Comparison of ENCODE assay signal across 11 cellular contexts in the genomic region with DNA sequence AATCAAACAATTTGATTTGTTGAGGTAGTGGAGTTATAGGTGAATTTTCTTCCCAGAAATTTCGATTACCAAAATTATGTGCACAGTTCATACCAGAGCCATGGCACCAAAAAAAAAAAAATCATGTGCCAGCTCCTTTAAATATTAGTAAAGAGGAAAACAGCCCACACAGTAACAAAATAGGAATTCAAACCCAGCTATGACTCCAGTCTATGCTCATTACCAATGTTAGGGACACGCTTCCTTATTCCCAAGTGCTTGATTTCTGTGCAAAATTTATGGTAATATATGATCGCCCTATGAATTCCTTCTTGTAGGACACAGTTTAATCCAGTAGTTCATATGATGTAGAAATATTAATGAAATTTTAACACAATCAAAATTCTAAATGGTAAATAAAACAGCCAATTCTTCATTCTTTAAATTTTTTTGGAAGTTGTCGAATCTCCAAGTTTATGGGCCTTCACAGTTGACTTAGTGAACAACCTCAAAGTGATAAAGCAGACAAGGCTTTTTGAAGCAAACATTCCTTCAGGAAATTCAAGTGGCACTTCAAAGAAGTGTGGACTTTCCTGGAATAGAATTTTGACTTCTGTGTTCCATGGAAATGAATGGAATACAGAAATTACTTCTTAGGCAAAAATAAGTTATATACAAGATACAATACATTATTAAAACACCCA. TPM values are rescaled to one million over a fixed set of nuclear protein-coding genes. Genes with fewer than 3 reads are reported as not detected.
DNase-seq lines count a peak whose midpoint lies in the region; ATAC-seq and TF ChIP-seq lines count a peak whose summit lies in the region.
"Had no signal": no experiment of that assay in that cellular context is flagged by ENCODE, and none has a peak within 500 bp of the region (broad histone marks: within the 10 kb centered on the region; RNA-seq: fewer than 3 reads in every experiment).

No MANE protein-coding gene starts in this region.

- no peak for DNase-seq in CD4-positive, alpha-beta T cell
- peak; percentile 53 for DNase-seq in NCI-H226
- DNase-seq in NCI-H82 (lab: John Stamatoyannopoulos, UW), result no peak
- DNase-seq in NCI-H1417 treated with DMSO at 0.1 percent for 48 hours (lab: John Stamatoyannopoulos, UW), result no peak
- no peak for DNase-seq in NCI-H82 treated with DMSO at 0.1 percent for 48 hours (lab: John Stamatoyannopoulos, UW; ENCODE audit: unreplicated experiment)
- DNase-seq: activated effector memory CD4-positive, alpha-beta T cell treated with anti-CD3 and anti-CD28 coated beads, Interleukin-2, amount 50 U/mL, for 16 hours; stimulated activated CD4-positive, alpha-beta T cell treated with anti-CD3 and anti-CD28 coated beads, Interleukin-4, amount 100 ng/mL, for 1 hour; uterus had no signal

- H3K4me3 ChIP-seq in endocrine pancreas (ENCODE audit: control insufficient read depth, insufficient read depth, low read length) (peak overlapping the region; percentile 97), neutrophil (ENCODE audit: low read depth in 1 of 2, low read length in 1 of 2) (peak overlapping the region in 1 of 2 experiments; percentile 84)

- peaks cover 36% of the 10 kb centered on the region for H3K4me1 ChIP-seq in endocrine pancreas (ENCODE audit: control insufficient read depth, insufficient read depth, low read length)
- peaks cover 34 to 44% of the 10 kb centered on the region in 2 experiments for H3K4me1 ChIP-seq in neutrophil (ENCODE audit: control insufficient read depth in 1 of 2, insufficient read depth in 1 of 2, low read depth in 1 of 2, low read length in 1 of 2)

- no peak overlapping the region for H3K9ac ChIP-seq in endocrine pancreas (ENCODE audit: control insufficient read depth, insufficient read depth, low read length)

- no peaks in the 10 kb centered on the region for H3K27me3 Mint-ChIP-seq in CD4-positive, alpha-beta T cell

- peaks cover 45% of the 10 kb centered on the region for H3K36me3 Mint-ChIP-seq in CD4-positive, alpha-beta T cell (ENCODE audit: low read depth)

- H3K27ac ChIP-seq in CD4-positive, alpha-beta T cell (ENCODE audit: low read depth, low read length), result no peak overlapping the region
- H3K27ac ChIP-seq in neutrophil, result peak overlapping the region; percentile 78

- no peak for TF ChIP-seq CTCF in CD4-positive, alpha-beta T cell (IDR thresholded peaks at IDR 0.05)
- no peak for TF ChIP-seq CTCF in neutrophil (IDR thresholded peaks at IDR 0.05)

- intact Hi-C loops in CD4-positive, alpha-beta T cell (cut with DNase I, micrococcal nuclease), result loop anchor here (10.0 kb wide), 5 partner anchors 61 to 1149 kb away; a partner anchor contains a TSS

- no peaks in the 10 kb centered on the region for H3K27me3 ChIP-seq in CD4-positive, alpha-beta T cell (ENCODE audit: control insufficient read depth, insufficient read depth, low read length)
- H3K27me3 ChIP-seq in endocrine pancreas (ENCODE audit: control insufficient read depth, insufficient read depth, low read length) (no peaks in the 10 kb centered on the region), neutrophil (no peaks in the 10 kb centered on the region)
- H3K27me3 ChIP-seq: uterus had no signal

- no peaks in the 10 kb centered on the region for H3K9me3 ChIP-seq in CD4-positive, alpha-beta T cell (ENCODE audit: control insufficient read depth, low read length)
- H3K9me3 ChIP-seq in endocrine pancreas (ENCODE audit: control insufficient read depth, low read length) (no peaks in the 10 kb centered on the region), neutrophil (no peaks in the 10 kb centered on the region)
- H3K9me3 ChIP-seq: uterus had no signal

- ATAC-seq in CD4-positive, alpha-beta T cell (ENCODE audit: poor library complexity), result no peak
- ATAC-seq in HG03196 (IDR thresholded peaks at IDR 0.05; ENCODE audit: unreplicated experiment), result no peak

- POLR2A ChIA-PET in CD4-positive, alpha-beta T cell (lab: Charles Lee), result interaction anchor here (1.2 kb wide), 1 partner anchor 78 kb away, joined by 6 read pairs; a partner anchor contains a TSS

- H3K27ac Mint-ChIP-seq in CD4-positive, alpha-beta T cell, result no peak overlapping the region

- H3K9me3 Mint-ChIP-seq in CD4-positive, alpha-beta T cell, result no peaks in the 10 kb centered on the region

- CTCF ChIA-PET in CD4-positive, alpha-beta T cell (lab: Charles Lee), result interaction anchor here (3.2 kb wide), 1 partner anchor 8 kb away, joined by 13 read pairs; no protein-coding TSS in a partner anchor

- H3K4me3 Mint-ChIP-seq in CD4-positive, alpha-beta T cell, result peak overlapping the region; percentile 48

- peaks cover 63% of the 10 kb centered on the region for H3K4me1 Mint-ChIP-seq in CD4-positive, alpha-beta T cell (ENCODE audit: low read depth)

- no peaks in the 10 kb centered on the region for H3K36me3 ChIP-seq in endocrine pancreas (ENCODE audit: control insufficient read depth, insufficient read depth, low read length)
- H3K36me3 ChIP-seq in neutrophil, result peaks cover 11% of the 10 kb centered on the region
- H3K36me3 ChIP-seq: uterus had no signal

RNA-seq across cellular contexts. Expression of a gene that starts 1.9 kb away (rescaled TPM):
- total RNA-seq in CD4-positive, alpha-beta T cell, result 10 to 100 TPM; 71.6 to 72.7 TPM

RNA-seq across cellular contexts. Expression of a gene that starts 6.3 kb away (rescaled TPM):
- 10 to 100 TPM; 93.8 to 94.4 TPM for total RNA-seq in CD4-positive, alpha-beta T cell
